ENCODE assay signal across 9 cellular contexts in the genomic region with DNA sequence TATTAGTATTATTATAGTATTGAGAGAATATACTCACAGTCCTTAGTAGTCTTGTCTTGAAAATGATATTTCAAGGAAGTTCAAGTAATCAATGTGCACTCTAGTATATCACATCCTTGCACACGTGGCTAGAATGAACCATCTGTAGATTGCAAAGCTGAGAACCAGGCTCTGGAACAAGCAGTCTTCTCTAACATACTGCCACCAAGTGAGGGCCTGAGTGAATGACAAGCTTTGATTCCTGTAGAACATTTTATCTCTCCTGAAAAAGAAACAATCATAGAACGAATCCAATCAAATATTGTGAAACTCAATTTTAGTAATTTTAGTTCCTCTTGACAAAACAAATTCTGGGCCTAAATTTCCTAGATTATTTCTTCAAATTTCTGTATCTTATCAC. TPM values are rescaled to one million over a fixed set of nuclear protein-coding genes. Genes with fewer than 3 reads are reported as not detected.
DNase-seq lines count a peak whose midpoint lies in the region; ATAC-seq and TF ChIP-seq lines count a peak whose summit lies in the region.
"Had no signal": no experiment of that assay in that cellular context is flagged by ENCODE, and none has a peak within 500 bp of the region (broad histone marks: within the 10 kb centered on the region; RNA-seq: fewer than 3 reads in every experiment).

No MANE protein-coding gene starts in this region.

- H3K9me2 ChIP-seq in SK-N-SH, result no peaks in the 10 kb centered on the region

- H3K9me3 ChIP-seq in SK-N-SH (no peaks in the 10 kb centered on the region), liver (ENCODE audit: control insufficient read depth in 4 of 4, low read length in 3 of 4) (no peaks in the 10 kb centered on the region)

- H3K4me3 Mint-ChIP-seq in activated T-cell treated with anti-CD3 and anti-CD28 coated beads, Interleukin-2, amount 50 U/mL, for 4 hours, result no peak overlapping the region

- H4K20me1 ChIP-seq in SK-N-SH (ENCODE audit: insufficient read depth), result no peaks in the 10 kb centered on the region

- no peaks in the 10 kb centered on the region; the same call in 1 of the 2 replicates for H3K27me3 ChIP-seq in GM06990 (replicated peaks; ENCODE audit: control insufficient read depth, insufficient read depth, low read length)
- H3K27me3 ChIP-seq in SK-N-SH (ENCODE audit: insufficient read depth), result no peaks in the 10 kb centered on the region
- H3K27me3 ChIP-seq in liver (ENCODE audit: control insufficient read depth in 4 of 4, insufficient read depth in 4 of 4, low read length in 3 of 4), result no peaks in the 10 kb centered on the region

- no peak overlapping the region for H2AFZ ChIP-seq in SK-N-SH (ENCODE audit: low read depth)

- H3F3A ChIP-seq in SK-N-SH (replicated peaks; ENCODE audit: insufficient read depth), result no peaks in the 10 kb centered on the region

- in situ Hi-C loops in KBM-7 (cut with MboI; ENCODE audit: low pct_unique_long_range_greater_than_20kb, low sequenced_read_pairs), result no loop called here

- H3K9ac ChIP-seq in SK-N-SH (no peak overlapping the region), liver (ENCODE audit: low read depth in 1 of 2, low read length in 2 of 2) (no peak overlapping the region)

- TF ChIP-seq CTCF in GM06990 (IDR thresholded peaks at IDR 0.05; ENCODE audit: insufficient read depth, low read length, poor library complexity, severe bottlenecking) (peak; percentile 40), SK-N-SH (IDR thresholded peaks at IDR 0.05) (peak; percentile 61), liver (IDR thresholded peaks at IDR 0.05; ENCODE audit: low read depth, low read length, missing input control) (peak; percentile 38)

- no peaks in the 10 kb centered on the region; a peak in 1 of 4 replicates for H3K4me1 ChIP-seq in SK-N-SH (ENCODE audit: control insufficient read depth in 1 of 2, insufficient read depth in 2 of 2, low read depth in 1 of 2, low read length in 1 of 2)
- no peaks in the 10 kb centered on the region for H3K4me1 ChIP-seq in liver (ENCODE audit: control insufficient read depth in 4 of 4, insufficient read depth in 4 of 4, low read length in 3 of 4)

- DNase-seq in GM06990 (ENCODE audit: extremely low read depth, insufficient read length) (no peak), SK-N-SH (peak; percentile 23), KBM-7 (no peak), T1000 (lab: John Stamatoyannopoulos, UW) (no peak)
- DNase-seq in activated T-cell treated with anti-CD3 and anti-CD28 coated beads, Interleukin-2, amount 50 U/mL, for 4 hours, result no peak

- no peaks in the 10 kb centered on the region for H3K36me3 Mint-ChIP-seq in activated T-cell treated with anti-CD3 and anti-CD28 coated beads, Interleukin-2, amount 50 U/mL, for 4 hours (ENCODE audit: insufficient read depth)

- 54% methylated on average over 2 of the region's 2 CpGs for WGBS in SK-N-SH (ENCODE audit: low lambda C conversion rate)
- WGBS in liver, result 20% methylated on average over 2 of the region's 2 CpGs

- no peaks in the 10 kb centered on the region for H3K4me1 Mint-ChIP-seq in activated T-cell treated with anti-CD3 and anti-CD28 coated beads, Interleukin-2, amount 50 U/mL, for 4 hours (ENCODE audit: low read depth)

- CTCF ChIA-PET in SK-N-SH (lab: Yijun Ruan, JAX), result interaction anchor here (0.5 to 2.8 kb wide), 21 partner anchors 9 to 1622 kb away, joined by 3 to 26 read pairs (median 4); a partner anchor contains a TSS

- peak; percentile 59 for TF ChIP-seq RAD21 in SK-N-SH (IDR thresholded peaks at IDR 0.05; ENCODE audit: low read length)
- peak; percentile 49 to 63 for TF ChIP-seq RAD21 in liver (IDR thresholded peaks at IDR 0.05)

- no peak for TF ChIP-seq EP300 in SK-N-SH (IDR thresholded peaks at IDR 0.05; ENCODE audit: borderline replicate concordance in 1 of 2, low read depth in 1 of 2, low read length in 1 of 2)

- H3K27ac ChIP-seq in SK-N-SH (ENCODE audit: low read depth in 2 of 2, low read length in 1 of 2) (no peak overlapping the region), liver (ENCODE audit: low read depth in 1 of 2, low read length in 2 of 2) (no peak overlapping the region)

- POLR2A ChIA-PET in SK-N-SH (lab: Yijun Ruan, JAX), result no interaction called here

- H3K4me2 ChIP-seq in SK-N-SH, result no peak overlapping the region

- H3K9me3 Mint-ChIP-seq in activated T-cell treated with anti-CD3 and anti-CD28 coated beads, Interleukin-2, amount 50 U/mL, for 4 hours, result no peaks in the 10 kb centered on the region

- no peaks in the 10 kb centered on the region for H3K79me2 ChIP-seq in SK-N-SH (ENCODE audit: insufficient read depth)

- H3K36me3 ChIP-seq in GM06990 (ENCODE audit: control insufficient read depth, insufficient read depth, low read length), result no peaks in the 10 kb centered on the region
- no peaks in the 10 kb centered on the region for H3K36me3 ChIP-seq in SK-N-SH (replicated peaks in 1 of 2; ENCODE audit: control insufficient read depth in 1 of 2, insufficient read depth in 2 of 2, low read length in 1 of 2)
- H3K36me3 ChIP-seq in liver (ENCODE audit: control insufficient read depth in 4 of 4, insufficient read depth in 3 of 4, low read depth in 1 of 4, low read length in 3 of 4), result no peaks in the 10 kb centered on the region

- peak; percentile 58 for ATAC-seq in HG02870 (IDR thresholded peaks at IDR 0.05; ENCODE audit: unreplicated experiment)
- no peak for ATAC-seq in activated T-cell treated with anti-CD3 and anti-CD28 coated beads, Interleukin-2, amount 50 U/mL, for 4 hours
- ATAC-seq in HG02852 (IDR thresholded peaks at IDR 0.05; ENCODE audit: unreplicated experiment), result no peak

- H3K4me3 ChIP-seq in GM06990 (replicated peaks; ENCODE audit: low read depth, low read length) (no peak overlapping the region), SK-N-SH (ENCODE audit: low read depth in 2 of 2, low read length in 1 of 2) (no peak overlapping the region), liver (ENCODE audit: low read depth in 1 of 3, low read length in 3 of 3) (no peak overlapping the region)

- H3K27me3 Mint-ChIP-seq in activated T-cell treated with anti-CD3 and anti-CD28 coated beads, Interleukin-2, amount 50 U/mL, for 4 hours (ENCODE audit: low read depth), result peaks cover 5% of the 10 kb centered on the region

TF ChIP-seq in SK-N-SH, 30 proteins besides CTCF, POLR2A, EP300 and RAD21:
- peak; percentile 47; the same call in 1 of the 2 replicates for TF ChIP-seq SMC3 (IDR thresholded peaks at IDR 0.05; ENCODE audit: low read depth, low read length)
- no peak for TF ChIP-seq ELF1 (IDR thresholded peaks at IDR 0.05)

TF ChIP-seq in liver, 16 proteins besides CTCF, POLR2A, EP300 and RAD21 (continues in another document):
- TF ChIP-seq, protein P1, sequence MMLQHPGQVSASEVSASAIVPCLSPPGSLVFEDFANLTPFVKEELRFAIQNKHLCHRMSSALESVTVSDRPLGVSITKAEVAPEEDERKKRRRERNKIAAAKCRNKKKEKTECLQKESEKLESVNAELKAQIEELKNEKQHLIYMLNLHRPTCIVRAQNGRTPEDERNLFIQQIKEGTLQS (IDR thresholded peaks at IDR 0.05), result no peak
- TF ChIP-seq HNF4G (IDR thresholded peaks at IDR 0.05), result no peak
- TF ChIP-seq SP1 (IDR thresholded peaks at IDR 0.05), result no peak
- TF ChIP-seq, protein P2, sequence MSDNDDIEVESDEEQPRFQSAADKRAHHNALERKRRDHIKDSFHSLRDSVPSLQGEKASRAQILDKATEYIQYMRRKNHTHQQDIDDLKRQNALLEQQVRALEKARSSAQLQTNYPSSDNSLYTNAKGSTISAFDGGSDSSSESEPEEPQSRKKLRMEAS (IDR thresholded peaks at IDR 0.05), result no peak
- TF ChIP-seq RXRA (IDR thresholded peaks at IDR 0.05), result no peak
- TF ChIP-seq FOXA1 (IDR thresholded peaks at IDR 0.05), result no peak
- TF ChIP-seq GABPA (IDR thresholded peaks at IDR 0.05 in 1 of 2, conservative IDR thresholded peaks at IDR 0.05 in 1 of 2), result no peak
- no peak for TF ChIP-seq HNF4A (conservative IDR thresholded peaks at IDR 0.05)
- TF ChIP-seq, protein P3, sequence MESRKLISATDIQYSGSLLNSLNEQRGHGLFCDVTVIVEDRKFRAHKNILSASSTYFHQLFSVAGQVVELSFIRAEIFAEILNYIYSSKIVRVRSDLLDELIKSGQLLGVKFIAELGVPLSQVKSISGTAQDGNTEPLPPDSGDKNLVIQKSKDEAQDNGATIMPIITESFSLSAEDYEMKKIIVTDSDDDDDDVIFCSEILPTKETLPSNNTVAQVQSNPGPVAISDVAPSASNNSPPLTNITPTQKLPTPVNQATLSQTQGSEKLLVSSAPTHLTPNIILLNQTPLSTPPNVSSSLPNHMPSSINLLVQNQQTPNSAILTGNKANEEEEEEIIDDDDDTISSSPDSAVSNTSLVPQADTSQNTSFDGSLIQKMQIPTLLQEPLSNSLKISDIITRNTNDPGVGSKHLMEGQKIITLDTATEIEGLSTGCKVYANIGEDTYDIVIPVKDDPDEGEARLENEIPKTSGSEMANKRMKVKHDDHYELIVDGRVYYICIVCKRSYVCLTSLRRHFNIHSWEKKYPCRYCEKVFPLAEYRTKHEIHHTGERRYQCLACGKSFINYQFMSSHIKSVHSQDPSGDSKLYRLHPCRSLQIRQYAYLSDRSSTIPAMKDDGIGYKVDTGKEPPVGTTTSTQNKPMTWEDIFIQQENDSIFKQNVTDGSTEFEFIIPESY (IDR thresholded peaks at IDR 0.05), result no peak
- no peak for TF ChIP-seq JUND (IDR thresholded peaks at IDR 0.05)

RNA-seq across cellular contexts. Expression of a gene that starts 55.3 kb away (rescaled TPM):
- not detected in 2 replicates for polyA plus RNA-seq in SK-N-SH (2012; rRNA removed)
- polyA plus RNA-seq in SK-N-SH (2012; cell fraction: cytosol; rRNA removed), result not detected in 2 replicates
- not detected in 2 replicates for polyA plus RNA-seq in SK-N-SH (2012; cell fraction: nucleus; rRNA removed)
- not detected for total RNA-seq in liver
- polyA plus RNA-seq in liver, result not detected
- total RNA-seq in activated T-cell treated with anti-CD3 and anti-CD28 coated beads, Interleukin-2, amount 50 U/mL, for 4 hours, result not detected
- polyA plus RNA-seq: thymus had no signal
